ENCODE assay signal across 9 cellular contexts in genomic region chr9:75185585-75186170, GRCh38.
A peak's percentile ranks its signal among the peaks of the same experiment; 100 is the strongest.
DNase-seq lines count a peak whose midpoint lies in the region; ATAC-seq and TF ChIP-seq lines count a peak whose summit lies in the region.
"Had no signal": no experiment of that assay in that cellular context is flagged by ENCODE, and none has a peak within 500 bp of the region (broad histone marks: within the 10 kb centered on the region; RNA-seq: fewer than 3 reads in every experiment).

No MANE protein-coding gene starts in this region.

- peak; percentile 20 to 60 for TF ChIP-seq RAD21 in liver (IDR thresholded peaks at IDR 0.05)

- CTCF ChIA-PET in RWPE1 (lab: Yijun Ruan, JAX), result interaction anchor here (0.6 to 1.0 kb wide), 8 partner anchors 13 to 412 kb away, joined by 3 to 4 read pairs (median 3); no protein-coding TSS in a partner anchor

- H3K4me1 ChIP-seq in liver (ENCODE audit: control insufficient read depth in 4 of 4, insufficient read depth in 4 of 4, low read length in 3 of 4), result peaks cover 0 to 3% (median 0%) of the 10 kb centered on the region in 4 donors

- 45% methylated on average over 4 of the region's 4 CpGs for WGBS in liver

- DNase-seq in COLO829 (ENCODE audit: low spot score) (peak; percentile 35), RWPE1 (ENCODE audit: low spot score) (no peak), GOT3 (lab: John Stamatoyannopoulos, UW) (no peak)
- peak in 1 of 2 donors; percentile 48 for DNase-seq in activated naive CD4-positive, alpha-beta T cell treated with anti-CD3 and anti-CD28 coated beads, Interleukin-2, amount 50 U/mL, for 72 hours (ENCODE audit: low spot score in 2 of 2)
- DNase-seq in stimulated activated naive CD8-positive, alpha-beta T cell treated with anti-CD3 and anti-CD28 coated beads, Interleukin-15, Interleukin-2, amounts not matched to agents 100 U/mL and 50 U/mL, for 24 hours, result peak; percentile 64

- H3K27ac Mint-ChIP-seq in activated naive CD4-positive, alpha-beta T cell treated with anti-CD3 and anti-CD28 coated beads, Interleukin-2, amount 50 U/mL, for 72 hours, result no peak overlapping the region

- H3K27ac ChIP-seq in RWPE1 (no peak overlapping the region), liver (ENCODE audit: low read depth in 1 of 2, low read length in 2 of 2) (no peak overlapping the region)
- H3K27ac ChIP-seq: skin epidermis had no signal

- H3K9ac ChIP-seq in liver (ENCODE audit: low read depth in 1 of 2, low read length in 2 of 2), result no peak overlapping the region

- H3K36me3 ChIP-seq in liver (ENCODE audit: control insufficient read depth in 4 of 4, insufficient read depth in 3 of 4, low read depth in 1 of 4, low read length in 3 of 4), result no peaks in the 10 kb centered on the region

- POLR2A ChIA-PET in RWPE1 (lab: Yijun Ruan, JAX; ENCODE audit: low non-redundant PET), result no interaction called here

- no peaks in the 10 kb centered on the region for H3K9me3 ChIP-seq in liver (ENCODE audit: control insufficient read depth in 4 of 4, low read length in 3 of 4)

- H3K4me3 ChIP-seq in liver (ENCODE audit: low read depth in 1 of 3, low read length in 3 of 3), result no peak overlapping the region
- H3K4me3 ChIP-seq: skin epidermis had no signal

- peaks cover 0 to 3% of the 10 kb centered on the region in 2 donors for H3K9me3 Mint-ChIP-seq in activated naive CD4-positive, alpha-beta T cell treated with anti-CD3 and anti-CD28 coated beads, Interleukin-2, amount 50 U/mL, for 72 hours

- TF ChIP-seq CTCF in RWPE1 (conservative IDR thresholded peaks at IDR 0.05; ENCODE audit: low read depth) (peak; percentile 42), liver (IDR thresholded peaks at IDR 0.05; ENCODE audit: low read depth, low read length, missing input control) (peak; percentile 44)

- no peaks in the 10 kb centered on the region for H3K36me3 Mint-ChIP-seq in activated naive CD4-positive, alpha-beta T cell treated with anti-CD3 and anti-CD28 coated beads, Interleukin-2, amount 50 U/mL, for 72 hours

- no peaks in the 10 kb centered on the region for H3K27me3 ChIP-seq in liver (ENCODE audit: control insufficient read depth in 4 of 4, insufficient read depth in 4 of 4, low read length in 3 of 4)

- peak; percentile 82 for ATAC-seq in GM19035 (IDR thresholded peaks at IDR 0.05; ENCODE audit: unreplicated experiment)
- peak; percentile 84 for ATAC-seq in HG03342 (IDR thresholded peaks at IDR 0.05; ENCODE audit: unreplicated experiment)
- ATAC-seq in activated naive CD4-positive, alpha-beta T cell treated with anti-CD3 and anti-CD28 coated beads, Interleukin-2, amount 50 U/mL, for 72 hours, result peak; percentile 58 to 65
- ATAC-seq in stimulated activated naive CD8-positive, alpha-beta T cell treated with anti-CD3 and anti-CD28 coated beads, Interleukin-15, Interleukin-2, amounts not matched to agents 100 U/mL and 50 U/mL, for 24 hours, result peak; percentile 81

TF ChIP-seq in liver, 16 proteins besides CTCF, POLR2A, EP300 and RAD21:
- TF ChIP-seq JUND (IDR thresholded peaks at IDR 0.05) (no peak), SP1 (IDR thresholded peaks at IDR 0.05) (no peak), HNF4G (IDR thresholded peaks at IDR 0.05) (no peak), TAF1 (conservative IDR thresholded peaks at IDR 0.05) (no peak), FOXA1 (IDR thresholded peaks at IDR 0.05) (no peak)
TF ChIP-seq in liver: peak in this region for 0.

Comparison
In these comparisons a context has a peak if more than half of its experiments do, and no peak if none do; other contexts are left out.
1. DNase-seq: peak in COLO829 (single experiment) and stimulated activated naive CD8-positive, alpha-beta T cell treated with anti-CD3 and anti-CD28 coated beads, Interleukin-15, Interleukin-2, amounts not matched to agents 100 U/mL and 50 U/mL, for 24 hours (single experiment); none in RWPE1 (single experiment) and GOT3 (single experiment).
2. Peak in every context shown above with its lines, with median percentiles within 50 percentile points of each other: ATAC-seq.